In the genomic region with DNA sequence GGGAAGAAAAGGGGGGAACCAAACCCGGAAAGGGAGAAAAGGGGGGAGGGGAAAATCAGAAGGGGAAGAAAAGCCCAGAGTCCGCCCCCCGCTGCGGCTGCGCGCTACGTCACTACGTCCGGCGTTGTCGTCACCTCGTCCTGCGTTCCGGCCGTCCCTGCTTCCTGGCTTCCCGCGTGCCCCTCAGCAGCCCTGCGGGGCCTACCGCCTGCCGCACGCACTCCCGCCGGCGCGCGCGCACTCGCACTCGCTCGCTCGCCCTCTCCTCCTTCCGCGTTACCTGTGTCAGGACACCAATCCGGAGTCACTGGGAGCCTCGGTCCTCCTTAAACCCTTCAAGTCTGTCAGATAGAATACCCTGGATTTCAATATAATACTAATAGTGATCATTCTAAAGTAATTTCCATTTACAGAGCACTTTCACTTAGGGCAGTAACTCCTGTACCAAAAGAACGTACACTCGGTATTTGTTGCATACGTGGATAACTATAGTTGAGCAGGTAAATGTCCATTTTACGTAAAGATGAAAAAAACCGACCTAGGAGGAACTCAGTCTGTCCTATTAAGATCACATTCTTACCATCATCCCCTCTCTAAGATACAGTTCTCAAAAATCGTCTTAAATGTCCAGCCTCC, we compare ENCODE assay signal across 8 cellular contexts. TPM values are rescaled to one million over a fixed set of nuclear protein-coding genes. Genes with fewer than 3 reads are reported as not detected.
DNase-seq lines count a peak whose midpoint lies in the region; ATAC-seq and TF ChIP-seq lines count a peak whose summit lies in the region.

A gene (minus strand): TSS at position 113 of the 636 bp plus-strand sequence. CDS start 120,615 bp downstream, outside the sequence.

- H2AFZ ChIP-seq in SU-DHL-6 (ENCODE audit: low read depth, low read length, severe bottlenecking): peak within 1 kb of the TSS; percentile 67

- H3F3A ChIP-seq in SU-DHL-6 (ENCODE audit: insufficient read depth): peaks cover 13% of the 10 kb centered on the region

- POLR2A ChIA-PET in activated naive CD8-positive, alpha-beta T cell treated with anti-CD3 and anti-CD28 coated beads, Interleukin-2, amount 10 ng/mL, durations not matched to agents 7 days and 5 days (lab: Charles Lee): interaction anchor here (0.8 to 1.3 kb wide), 2 partner anchors 21 to 319 kb away, joined by 3 to 5 read pairs; no protein-coding TSS in a partner anchor

- peak; percentile 96 to 98 (median 96) for DNase-seq in NCI-H1417 (lab: John Stamatoyannopoulos, UW)
- DNase-seq in activated naive CD8-positive, alpha-beta T cell treated with anti-CD3 and anti-CD28 coated beads, Interleukin-2, amount 10 ng/mL, durations not matched to agents 7 days and 5 days: peak; percentile 94
- peak; percentile 87 to 98 (median 96) for DNase-seq in head of caudate nucleus
- peak; percentile 98 for DNase-seq in osteocyte (ENCODE audit: extremely low spot score, unreplicated experiment)
- peak; percentile 75 for DNase-seq in thoracic aorta (ENCODE audit: low spot score)

- intact Hi-C loops in head of caudate nucleus (cut with DNase I): no loop called here

- ATAC-seq in HG02763 (IDR thresholded peaks at IDR 0.05; ENCODE audit: unreplicated experiment) (peak; percentile 93), thoracic aorta (ENCODE audit: insufficient number of reproducible peaks, low FRiP score, low read depth) (peak; percentile 96)
- ATAC-seq in activated naive CD8-positive, alpha-beta T cell treated with anti-CD3 and anti-CD28 coated beads, Interleukin-2, amount 10 ng/mL, durations not matched to agents 7 days and 5 days (ENCODE audit: low read depth): peak; percentile 93

- peaks cover 27% of the 10 kb centered on the region for H3K4me1 Mint-ChIP-seq in activated naive CD8-positive, alpha-beta T cell treated with anti-CD3 and anti-CD28 coated beads, Interleukin-2, amount 10 ng/mL, durations not matched to agents 7 days and 5 days
- peaks cover 27% of the 10 kb centered on the region for H3K4me1 Mint-ChIP-seq in osteocyte (ENCODE audit: unreplicated experiment)

- H3K9me3 ChIP-seq in SU-DHL-6 (ENCODE audit: insufficient read depth, low read length): no peaks in the 10 kb centered on the region
- H3K9me3 ChIP-seq in thoracic aorta: no peaks in the 10 kb centered on the region

- peak within 1 kb of the TSS; percentile 99 for H3K27ac Mint-ChIP-seq in activated naive CD8-positive, alpha-beta T cell treated with anti-CD3 and anti-CD28 coated beads, Interleukin-2, amount 10 ng/mL, durations not matched to agents 7 days and 5 days
- peak within 1 kb of the TSS; percentile 97 for H3K27ac Mint-ChIP-seq in osteocyte (ENCODE audit: unreplicated experiment)

- H3K27me3 Mint-ChIP-seq in activated naive CD8-positive, alpha-beta T cell treated with anti-CD3 and anti-CD28 coated beads, Interleukin-2, amount 10 ng/mL, durations not matched to agents 7 days and 5 days: no peaks in the 10 kb centered on the region
- no peaks in the 10 kb centered on the region for H3K27me3 Mint-ChIP-seq in osteocyte (ENCODE audit: unreplicated experiment)

- H3K4me3 ChIP-seq in GM12875 (ENCODE audit: low read depth, low read length) (peak within 1 kb of the TSS; percentile 69), SU-DHL-6 (ENCODE audit: insufficient read depth, low read length, poor library complexity, severe bottlenecking) (peak within 1 kb of the TSS; percentile 65), thoracic aorta (peak within 1 kb of the TSS; percentile 78)

- H3K4me1 ChIP-seq in thoracic aorta (ENCODE audit: control insufficient read depth in 1 of 2, low read depth in 2 of 2): peaks cover 3 to 14% of the 10 kb centered on the region in 2 donors

- H3K27me3 ChIP-seq in SU-DHL-6 (ENCODE audit: low read length): no peaks in the 10 kb centered on the region
- H3K27me3 ChIP-seq in thoracic aorta (replicated peaks; ENCODE audit: insufficient read depth): no peaks in the 10 kb centered on the region

- no peaks in the 10 kb centered on the region for H3K36me3 ChIP-seq in SU-DHL-6 (ENCODE audit: low read length)
- no peaks in the 10 kb centered on the region for H3K36me3 ChIP-seq in thoracic aorta

- H3K79me2 ChIP-seq in SU-DHL-6 (ENCODE audit: insufficient read depth, low read length): peaks cover 26% of the 10 kb centered on the region

- H3K9me3 Mint-ChIP-seq in activated naive CD8-positive, alpha-beta T cell treated with anti-CD3 and anti-CD28 coated beads, Interleukin-2, amount 10 ng/mL, durations not matched to agents 7 days and 5 days: no peaks in the 10 kb centered on the region
- no peaks in the 10 kb centered on the region for H3K9me3 Mint-ChIP-seq in osteocyte (ENCODE audit: unreplicated experiment)

- H3K4me3 Mint-ChIP-seq in activated naive CD8-positive, alpha-beta T cell treated with anti-CD3 and anti-CD28 coated beads, Interleukin-2, amount 10 ng/mL, durations not matched to agents 7 days and 5 days: peak within 1 kb of the TSS; percentile 100
- peak within 1 kb of the TSS; percentile 93 for H3K4me3 Mint-ChIP-seq in osteocyte (ENCODE audit: unreplicated experiment)

- peak within 1 kb of the TSS; percentile 98 for H3K4me2 ChIP-seq in SU-DHL-6 (ENCODE audit: low read depth, low read length, poor library complexity, severe bottlenecking)

- no peaks in the 10 kb centered on the region for H3K9me2 ChIP-seq in SU-DHL-6 (replicated peaks; ENCODE audit: insufficient read depth, low read length)

- H4K20me1 ChIP-seq in SU-DHL-6 (ENCODE audit: low read depth, low read length): no peaks in the 10 kb centered on the region

- H3K27ac ChIP-seq in SU-DHL-6 (ENCODE audit: low read depth, low read length) (peak within 1 kb of the TSS; percentile 64), thoracic aorta (peak within 1 kb of the TSS; percentile 91)

- TF ChIP-seq CTCF in GM12875 (IDR thresholded peaks at IDR 0.05; ENCODE audit: borderline replicate concordance, insufficient read depth, low read depth, low read length): no peak
- TF ChIP-seq CTCF in SU-DHL-6 (IDR thresholded peaks at IDR 0.05; ENCODE audit: insufficient read depth, low read length, poor library complexity, severe bottlenecking): no peak
- TF ChIP-seq CTCF in osteocyte (IDR thresholded peaks at IDR 0.05): no peak
- TF ChIP-seq CTCF in thoracic aorta (IDR thresholded peaks at IDR 0.05): no peak

- H3K9ac ChIP-seq in SU-DHL-6 (ENCODE audit: low read length): peak within 1 kb of the TSS; percentile 72

- peaks cover 4% of the 10 kb centered on the region for H3K36me3 Mint-ChIP-seq in activated naive CD8-positive, alpha-beta T cell treated with anti-CD3 and anti-CD28 coated beads, Interleukin-2, amount 10 ng/mL, durations not matched to agents 7 days and 5 days
- no peaks in the 10 kb centered on the region for H3K36me3 Mint-ChIP-seq in osteocyte (ENCODE audit: unreplicated experiment)

RNA-seq across cellular contexts. Expression of the gene that starts here (rescaled TPM):
- total RNA-seq in activated naive CD8-positive, alpha-beta T cell treated with anti-CD3 and anti-CD28 coated beads, Interleukin-2, amount 10 ng/mL, durations not matched to agents 7 days and 5 days: 10 to 100 TPM; 91.5 to 97.1 TPM
- total RNA-seq in osteocyte: 62.2 and 65.0 TPM in 2 replicates
- 10 to 100 TPM; 26.5 to 62.4 TPM for total RNA-seq in thoracic aorta

Comparison
In these comparisons a context has a peak if more than half of its experiments do, and no peak if none do; other contexts are left out.
1. Peak in every context shown above with its lines: DNase-seq, ATAC-seq, H3K4me3 ChIP-seq and H3K27ac ChIP-seq.